8 cellular contexts compared by ENCODE assay signal in the genomic region with DNA sequence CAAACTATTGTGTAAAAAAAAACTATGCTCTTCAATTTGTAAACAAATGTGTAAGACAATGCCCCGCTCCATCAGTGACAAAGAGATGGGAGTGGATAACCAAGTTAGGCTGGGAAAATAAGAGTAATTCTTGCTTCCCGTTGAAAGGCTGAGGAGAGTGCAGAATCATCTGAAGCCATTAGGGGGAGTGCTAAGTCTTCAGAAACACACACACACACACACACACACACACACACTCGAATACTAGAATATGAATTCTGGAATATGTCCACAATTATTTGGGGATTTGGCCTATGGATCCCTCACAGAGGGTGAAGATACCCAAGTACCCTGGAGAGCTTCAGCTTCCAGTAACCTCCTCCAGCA. TPM values are rescaled to one million over a fixed set of nuclear protein-coding genes. Genes with fewer than 3 reads are reported as not detected.
A peak's percentile ranks its signal among the peaks of the same experiment; 100 is the strongest.
DNase-seq lines count a peak whose midpoint lies in the region; ATAC-seq and TF ChIP-seq lines count a peak whose summit lies in the region.

No MANE protein-coding gene starts in this region.

- no peak overlapping the region for H2AFZ ChIP-seq in KMS-11 (ENCODE audit: low read depth)

- DNase-seq in ACHN (peak; percentile 79), GM12865 (ENCODE audit: low read depth) (peak; percentile 52), RPMI8226 (peak; percentile 35), epithelial cell of proximal tubule (ENCODE audit: low read depth) (peak; percentile 56), omental fat pad (ENCODE audit: low spot score) (no peak)
- no peak for DNase-seq in stimulated activated CD8-positive, alpha-beta memory T cell treated with anti-CD3 and anti-CD28 coated beads, Interleukin-4, amount 100 ng/mL, for 48 hours

- H3K27me3 ChIP-seq in KMS-11 (ENCODE audit: insufficient read depth, low read depth), result no peaks in the 10 kb centered on the region

- in situ Hi-C loops in ACHN (cut with HindIII; ENCODE audit: low pct_ligation_motif_present, low pct_unique_long_range_greater_than_20kb, low sequenced_read_pairs), result no loop called here

- no peak overlapping the region for H3K9ac ChIP-seq in KMS-11

- peak overlapping the region; percentile 86; the same call in 1 of the 2 replicates for H3K27ac ChIP-seq in KMS-11

- ATAC-seq in omental fat pad (ENCODE audit: low FRiP score) (peak; percentile 57), HG03135 (IDR thresholded peaks at IDR 0.05; ENCODE audit: unreplicated experiment) (no peak)

- peak overlapping the region; percentile 28; the same call in 1 of the 2 replicates for H3K4me2 ChIP-seq in KMS-11

- H3K4me1 ChIP-seq in KMS-11 (ENCODE audit: low read depth, poor library complexity, severe bottlenecking), result peaks cover 7% of the 10 kb centered on the region

- H3K36me3 ChIP-seq in KMS-11 (ENCODE audit: insufficient read depth), result no peaks in the 10 kb centered on the region

- no peaks in the 10 kb centered on the region for H4K20me1 ChIP-seq in KMS-11 (ENCODE audit: insufficient read depth)

- TF ChIP-seq CTCF in GM12865 (IDR thresholded peaks at IDR 0.05; ENCODE audit: insufficient read depth, low read depth, low read length, missing control alignments) (peak; percentile 58), KMS-11 (conservative IDR thresholded peaks at IDR 0.05; ENCODE audit: low read depth, low read length) (0 out of 2 replicates have a peak, but pooled peaks have one; percentile 46), epithelial cell of proximal tubule (conservative IDR thresholded peaks at IDR 0.05; ENCODE audit: low read depth, low read length) (peak; percentile 78), omental fat pad (IDR thresholded peaks at IDR 0.05) (no peak)

- H3K4me3 ChIP-seq in GM12865 (ENCODE audit: low read depth, low read length) (no peak overlapping the region), KMS-11 (IDR thresholded peaks at IDR 0.05; ENCODE audit: insufficient read depth, low read depth, low read length) (no peak overlapping the region), epithelial cell of proximal tubule (ENCODE audit: low read depth, low read length) (no peak overlapping the region)

- no peaks in the 10 kb centered on the region for H3K79me2 ChIP-seq in KMS-11 (ENCODE audit: insufficient read depth, low read depth)

RNA-seq across cellular contexts. Expression of a gene that starts 27.8 kb away (rescaled TPM):
- 18.9 and 30.6 TPM in 2 replicates for total RNA-seq in epithelial cell of proximal tubule
- 10 to 100 TPM; 24.5 to 71.5 (median 27.9) TPM for total RNA-seq in omental fat pad

RNA-seq across cellular contexts. Expression of a gene that starts 37.3 kb away (rescaled TPM):
- total RNA-seq in epithelial cell of proximal tubule (7.2 and 8.5 TPM in 2 replicates), omental fat pad (10 to 100 TPM; 12.9 to 27.1 (median 16.2) TPM)

Comparison
In these comparisons a context has a peak if more than half of its experiments do, and no peak if none do; other contexts are left out.
1. DNase-seq: peak in ACHN (single experiment), GM12865 (single experiment), RPMI8226 (single experiment) and epithelial cell of proximal tubule (single experiment); none in omental fat pad (single experiment) and stimulated activated CD8-positive, alpha-beta memory T cell treated with anti-CD3 and anti-CD28 coated beads, Interleukin-4, amount 100 ng/mL, for 48 hours (single experiment).
2. CTCF ChIP-seq: peak in GM12865 (single experiment), KMS-11 (single experiment) and epithelial cell of proximal tubule (single experiment); none in omental fat pad (0 of 3).